ENCODE assay signal across 8 cellular contexts in genomic region chr15:50315814-50316630, GRCh38. TPM values are rescaled to one million over a fixed set of nuclear protein-coding genes. Genes with fewer than 3 reads are reported as not detected.
A peak's percentile ranks its signal among the peaks of the same experiment; 100 is the strongest.
DNase-seq lines count a peak whose midpoint lies in the region; ATAC-seq, FAIRE-seq and TF ChIP-seq lines count a peak whose summit lies in the region.

No MANE protein-coding gene starts in this region.

- no peak overlapping the region for H4K91ac ChIP-seq in neuronal stem cell (ENCODE audit: low read depth, low read length, poor library complexity)

- H2AFZ ChIP-seq in neuronal stem cell (ENCODE audit: low read length) = no peak overlapping the region

- H3K27ac Mint-ChIP-seq in effector memory CD8-positive, alpha-beta T cell = no peak overlapping the region
- no peak overlapping the region for H3K27ac Mint-ChIP-seq in activated naive CD4-positive, alpha-beta T cell treated with anti-CD3 and anti-CD28 coated beads for 36 hours

- H3K27ac ChIP-seq in HL-60 (replicated peaks) (0 out of 2 replicates have a peak overlapping the region, but pooled peaks have one; percentile 3), neuronal stem cell (replicated peaks; ENCODE audit: low read length) (no peak overlapping the region)

- H3K18ac ChIP-seq in neuronal stem cell (ENCODE audit: low read length) = no peak overlapping the region

- no peaks in the 10 kb centered on the region for H3K27me3 ChIP-seq in HL-60 (ENCODE audit: insufficient read depth, poor library complexity, severe bottlenecking)
- no peaks in the 10 kb centered on the region for H3K27me3 ChIP-seq in neuronal stem cell (ENCODE audit: control insufficient read depth in 3 of 3, insufficient read depth in 3 of 3, low read depth in 1 of 3, low read length in 3 of 3)

- FAIRE-seq in RCC 7860 (lab: Jason Lieb, UNC) = peak; percentile 78

- no peak overlapping the region for H2BK12ac ChIP-seq in neuronal stem cell (ENCODE audit: low read length)

- H3K4me3 ChIP-seq in HL-60 (replicated peaks; ENCODE audit: insufficient read depth, low read length) (no peak overlapping the region), neuronal stem cell (ENCODE audit: low read length in 2 of 2) (no peak overlapping the region)

- CTCF ChIA-PET in activated naive CD4-positive, alpha-beta T cell treated with anti-CD3 and anti-CD28 coated beads for 36 hours (lab: Charles Lee) = interaction anchor here (0.5 to 3.2 kb wide), 39 partner anchors 8 to 1457 kb away, joined by 3 to 40 read pairs (median 4); partner anchors contain the start of genes GABPB1 and SLC27A2

- no peak overlapping the region for H4K8ac ChIP-seq in neuronal stem cell (ENCODE audit: low read depth, low read length)

- no peaks in the 10 kb centered on the region for H3K27me3 Mint-ChIP-seq in effector memory CD8-positive, alpha-beta T cell
- no peaks in the 10 kb centered on the region for H3K27me3 Mint-ChIP-seq in activated naive CD4-positive, alpha-beta T cell treated with anti-CD3 and anti-CD28 coated beads for 36 hours (ENCODE audit: low read depth)

- no peaks in the 10 kb centered on the region for H3K9me3 Mint-ChIP-seq in effector memory CD8-positive, alpha-beta T cell
- no peaks in the 10 kb centered on the region for H3K9me3 Mint-ChIP-seq in activated naive CD4-positive, alpha-beta T cell treated with anti-CD3 and anti-CD28 coated beads for 36 hours

- no peak overlapping the region for H3K4me2 ChIP-seq in neuronal stem cell (ENCODE audit: insufficient read depth, low read length, poor library complexity, severe bottlenecking)

- no peak overlapping the region for H3K23ac ChIP-seq in neuronal stem cell (ENCODE audit: low read depth, low read length, poor library complexity)

- H2BK5ac ChIP-seq in neuronal stem cell (ENCODE audit: low read length) = no peak overlapping the region

- H3K4me1 Mint-ChIP-seq in effector memory CD8-positive, alpha-beta T cell (ENCODE audit: low read depth in 2 of 2) = peaks cover 7 to 18% of the 10 kb centered on the region in 2 donors
- peaks cover 25% of the 10 kb centered on the region for H3K4me1 Mint-ChIP-seq in activated naive CD4-positive, alpha-beta T cell treated with anti-CD3 and anti-CD28 coated beads for 36 hours (ENCODE audit: low read depth)

- no peak overlapping the region for H3K4ac ChIP-seq in neuronal stem cell (ENCODE audit: low read length)

- no peak overlapping the region for H2AK5ac ChIP-seq in neuronal stem cell (ENCODE audit: low read depth, low read length)

- ATAC-seq in effector memory CD8-positive, alpha-beta T cell (replicated peaks) = peak; percentile 70
- ATAC-seq in GM18867 (IDR thresholded peaks at IDR 0.05; ENCODE audit: unreplicated experiment) (no peak), GM18907 (IDR thresholded peaks at IDR 0.05; ENCODE audit: unreplicated experiment) (no peak)

- WGBS in neuronal stem cell (ENCODE audit: extremely low coverage in 2 of 2, insufficient read length in 2 of 2, insufficient replicate concordance in 1 of 2), 2 donors = no CpG with 5 or more reads among the region's 4 CpGs

- peak; percentile 25 for TF ChIP-seq CTCF in HL-60 (IDR thresholded peaks at IDR 0.05; ENCODE audit: insufficient read depth, low read length)

- intact Hi-C loops in activated naive CD4-positive, alpha-beta T cell treated with anti-CD3 and anti-CD28 coated beads for 36 hours (cut with micrococcal nuclease) = loop anchor here (1.0 to 10.0 kb wide), 4 partner anchors 56 to 311 kb away; no protein-coding TSS in a partner anchor

- no peaks in the 10 kb centered on the region for H3K9me3 ChIP-seq in neuronal stem cell (replicated peaks in 1 of 2; ENCODE audit: control insufficient read depth in 2 of 2, insufficient read depth in 1 of 2, low read depth in 1 of 2, low read length in 2 of 2)

- H3K14ac ChIP-seq in neuronal stem cell (ENCODE audit: low read length) = no peak overlapping the region

- no peak overlapping the region for H2BK120ac ChIP-seq in neuronal stem cell (ENCODE audit: low read depth, low read length)

- no peak overlapping the region for H2BK15ac ChIP-seq in neuronal stem cell (ENCODE audit: low read length)

- H3K79me1 ChIP-seq in neuronal stem cell (ENCODE audit: low read depth, low read length) = no peaks in the 10 kb centered on the region

- H3K4me3 Mint-ChIP-seq in effector memory CD8-positive, alpha-beta T cell = no peak overlapping the region
- no peak overlapping the region for H3K4me3 Mint-ChIP-seq in activated naive CD4-positive, alpha-beta T cell treated with anti-CD3 and anti-CD28 coated beads for 36 hours

- peaks cover 0 to under 1% of the 10 kb centered on the region in 2 donors for H3K36me3 ChIP-seq in neuronal stem cell (replicated peaks in 1 of 2; ENCODE audit: control insufficient read depth in 2 of 2, insufficient read depth in 2 of 2, low read length in 2 of 2)

- DNase-seq in Daoy (ENCODE audit: low read depth) (peak; percentile 35), HL-60 (ENCODE audit: low read depth in 1 of 2, low spot score in 1 of 2) (no peak), RCC 7860 (ENCODE audit: low spot score) (peak; percentile 34), neuronal stem cell (ENCODE audit: low spot score) (peak; percentile 15)
- no peak for DNase-seq in effector memory CD8-positive, alpha-beta T cell
- no peak for DNase-seq in activated naive CD4-positive, alpha-beta T cell treated with anti-CD3 and anti-CD28 coated beads for 36 hours

- no peak overlapping the region for H3K9ac ChIP-seq in neuronal stem cell (ENCODE audit: low read depth, low read length, poor library complexity)

- no peaks in the 10 kb centered on the region for H3K4me1 ChIP-seq in neuronal stem cell (ENCODE audit: control insufficient read depth in 2 of 2, insufficient read depth in 1 of 2, low read depth in 1 of 2, low read length in 2 of 2)

- peaks cover 3% of the 10 kb centered on the region for H3K36me3 Mint-ChIP-seq in effector memory CD8-positive, alpha-beta T cell (ENCODE audit: insufficient read depth)
- peaks cover 3% of the 10 kb centered on the region for H3K36me3 Mint-ChIP-seq in activated naive CD4-positive, alpha-beta T cell treated with anti-CD3 and anti-CD28 coated beads for 36 hours (ENCODE audit: low read depth)

RNA-seq across cellular contexts. Expression of gene GABPB1, which starts 39.0 kb away (rescaled TPM):
- 75.3 and 91.7 TPM in 2 replicates for total RNA-seq in Daoy (2014; rRNA removed; shearing (Covaris generic))
- polyA plus RNA-seq in neuronal stem cell (2013, experiment 1 of 2) = 22.9 TPM
- polyA plus RNA-seq in neuronal stem cell (2013, experiment 2 of 2) = 23.4 TPM
- total RNA-seq in activated naive CD4-positive, alpha-beta T cell treated with anti-CD3 and anti-CD28 coated beads for 36 hours = 10 to 100 TPM; 48.2 to 53.5 TPM

RNA-seq across cellular contexts. Expression of gene HDC, which starts 50.5 kb away (rescaled TPM):
- total RNA-seq in Daoy (2014; rRNA removed; shearing (Covaris generic)) = not detected in 2 replicates
- polyA plus RNA-seq in neuronal stem cell (2013, experiment 1 of 2) = 0.22 TPM
- polyA plus RNA-seq in neuronal stem cell (2013, experiment 2 of 2) = 0.26 TPM
- total RNA-seq in activated naive CD4-positive, alpha-beta T cell treated with anti-CD3 and anti-CD28 coated beads for 36 hours = 1 to 10 TPM in 1 of 2 experiments, under 1 TPM in 1; 0.95 to 1.1 TPM

Comparison
In these comparisons a context has a peak if more than half of its experiments do, and no peak if none do; other contexts are left out.
1. DNase-seq: peak in Daoy (single experiment), RCC 7860 (single experiment) and neuronal stem cell (single experiment); none in HL-60 (0 of 2), effector memory CD8-positive, alpha-beta T cell (0 of 3) and activated naive CD4-positive, alpha-beta T cell treated with anti-CD3 and anti-CD28 coated beads for 36 hours (single experiment).